8 cellular contexts compared by ENCODE assay signal in the genomic region with DNA sequence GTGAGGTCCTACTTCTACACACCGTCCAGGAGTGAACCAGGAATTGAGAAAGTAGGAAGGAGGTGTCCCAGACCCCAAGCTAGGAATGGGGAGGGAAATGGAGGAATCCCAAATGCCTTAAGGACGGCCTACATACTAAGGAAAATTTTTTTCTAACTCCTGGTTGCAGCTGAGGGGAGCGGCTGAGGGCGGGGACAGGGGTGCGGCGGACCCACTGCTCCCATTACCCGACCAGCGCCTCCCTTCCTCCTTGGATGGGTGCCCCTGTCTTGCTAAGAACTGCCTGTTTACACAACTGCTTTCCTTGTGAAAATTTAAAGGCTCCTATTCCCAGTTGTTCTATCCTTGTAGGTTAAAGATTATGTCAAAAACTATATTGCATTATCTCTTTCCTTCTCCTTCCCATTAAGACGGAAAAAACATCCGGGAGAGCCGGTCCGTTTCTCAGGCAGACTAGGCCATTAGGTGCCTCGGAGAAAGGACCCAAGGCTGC. TPM values are rescaled to one million over a fixed set of nuclear protein-coding genes. Genes with fewer than 3 reads are reported as not detected.
DNase-seq lines count a peak whose midpoint lies in the region; ATAC-seq and TF ChIP-seq lines count a peak whose summit lies in the region.

No MANE protein-coding gene starts in this region.

- ATAC-seq in right cardiac atrium, result peak; percentile 74 to 77

- H3K27me3 ChIP-seq in right cardiac atrium (ENCODE audit: control insufficient read depth, insufficient read depth), result no peaks in the 10 kb centered on the region
- H3K27me3 ChIP-seq in rectal smooth muscle tissue (ENCODE audit: control insufficient read depth, insufficient read depth, low read length), result no peaks in the 10 kb centered on the region

- H3K36me3 ChIP-seq in rectal smooth muscle tissue (ENCODE audit: control insufficient read depth, insufficient read depth, low read length), result no peaks in the 10 kb centered on the region

- intact Hi-C loops in right cardiac atrium (cut with DNase I), result loop anchor here in 1 of 4 donors (2.0 kb wide), 1 partner anchor 98 kb away; a partner anchor contains a TSS

- H3K4me3 ChIP-seq in right cardiac atrium (ENCODE audit: low read length) (peak overlapping the region; percentile 47), rectal smooth muscle tissue (ENCODE audit: low read length) (peak overlapping the region; percentile 86)

- TF ChIP-seq POLR2A in GM18526 (IDR thresholded peaks at IDR 0.05; ENCODE audit: extremely low read depth, insufficient read length), result peak; percentile 44

- peak overlapping the region; percentile 98 for H3K27ac ChIP-seq in right cardiac atrium (ENCODE audit: low read length)
- H3K27ac ChIP-seq in rectal smooth muscle tissue (ENCODE audit: low read depth, low read length), result peak overlapping the region; percentile 99

- peak overlapping the region; percentile 50 for H3K9ac ChIP-seq in rectal smooth muscle tissue (ENCODE audit: low read length)

- peak; percentile 80 for DNase-seq in AG08396 (ENCODE audit: low spot score)
- peak; percentile 88 for DNase-seq in NCI-H2227 treated with DMSO at 0.1 percent for 48 hours (lab: John Stamatoyannopoulos, UW)
- peak; percentile 76 for DNase-seq in amniotic stem cell (lab: John Stamatoyannopoulos, UW)
- peak; percentile 93 to 96 (median 95) for DNase-seq in right cardiac atrium
- DNase-seq in NCI-H2081 treated with DMSO at 0.1 percent for 48 hours (lab: John Stamatoyannopoulos, UW), result no peak
- no peak for DNase-seq in NCI-H1417 treated with DMSO at 0.1 percent for 48 hours (lab: John Stamatoyannopoulos, UW)

- 0% methylated on average over 13 of the region's 13 CpGs for WGBS in right cardiac atrium

- H3K4me1 ChIP-seq in right cardiac atrium (ENCODE audit: control insufficient read depth, insufficient read depth, low read length) (peaks cover 5% of the 10 kb centered on the region), rectal smooth muscle tissue (ENCODE audit: control insufficient read depth, insufficient read depth, low read length) (peaks cover 17% of the 10 kb centered on the region)

- H3K9me3 ChIP-seq in right cardiac atrium (ENCODE audit: control insufficient read depth, low read length), result no peaks in the 10 kb centered on the region

RNA-seq across cellular contexts. Expression of a gene that starts 0.7 kb away (rescaled TPM):
- 100 to 1,000 TPM; 110 to 299 (median 197) TPM for total RNA-seq in right cardiac atrium
- 114 TPM for polyA plus RNA-seq in right cardiac atrium

RNA-seq across cellular contexts. Expression of a gene that starts 11.5 kb away (rescaled TPM):
- 100 to 1,000 TPM; 167 to 328 (median 273) TPM for total RNA-seq in right cardiac atrium
- 321 TPM for polyA plus RNA-seq in right cardiac atrium

RNA-seq across cellular contexts. Expression of a gene that starts 11.8 kb away (rescaled TPM):
- total RNA-seq in right cardiac atrium, result 1 to 10 TPM; 1.6 to 2.8 (median 2.2) TPM
- polyA plus RNA-seq in right cardiac atrium, result 2.0 TPM

RNA-seq across cellular contexts. Expression of a gene that starts 20.1 kb away (rescaled TPM):
- total RNA-seq in right cardiac atrium, result 10 to 100 TPM; 22.8 to 27.3 (median 23.8) TPM
- polyA plus RNA-seq in right cardiac atrium, result 27.0 TPM

RNA-seq across cellular contexts. Expression of a gene that starts 31.3 kb away (rescaled TPM):
- total RNA-seq in right cardiac atrium, result 10 to 100 TPM; 21.7 to 30.6 (median 26.9) TPM
- 14.8 TPM for polyA plus RNA-seq in right cardiac atrium

Comparison
In these comparisons a context has a peak if more than half of its experiments do, and no peak if none do; other contexts are left out.
1. DNase-seq: peak in AG08396 (single experiment), NCI-H2227 treated with DMSO at 0.1 percent for 48 hours (single experiment), amniotic stem cell (single experiment) and right cardiac atrium (3 of 3); none in NCI-H2081 treated with DMSO at 0.1 percent for 48 hours (single experiment) and NCI-H1417 treated with DMSO at 0.1 percent for 48 hours (single experiment).